Comparison of ENCODE assay signal across 34 cellular contexts in genomic region chr17:73209436-73209835, GRCh38. TPM values are rescaled to one million over a fixed set of nuclear protein-coding genes. Genes with fewer than 3 reads are reported as not detected.
A peak's percentile ranks its signal among the peaks of the same experiment; 100 is the strongest.
DNase-seq lines count a peak whose midpoint lies in the region; ATAC-seq and TF ChIP-seq lines count a peak whose summit lies in the region.
"Had no signal": no experiment of that assay in that cellular context is flagged by ENCODE, and none has a peak within 500 bp of the region (broad histone marks: within the 10 kb centered on the region; RNA-seq: fewer than 3 reads in every experiment).

No MANE protein-coding gene starts in this region.

- DNase-seq in natural killer cell, result no peak
- DNase-seq in natural killer cell treated with Interleukin-12 subunit alpha and Interleukin-12 subunit beta and Interleukin-15 and Interleukin-18, amount 100 ng/mL, for 72 hours (ENCODE audit: low spot score), result no peak
- DNase-seq in HFFc6, result no peak
- DNase-seq in epithelial cell of prostate (ENCODE audit: low read depth, low spot score), result no peak
- DNase-seq in posterior vena cava (ENCODE audit: low spot score), result peak; percentile 66
- DNase-seq in HEK293T (ENCODE audit: extremely low spot score), result no peak
- no peak for DNase-seq in activated CD8-positive, alpha-beta T cell treated with anti-CD3 and anti-CD28 coated beads for 36 hours
- DNase-seq in central memory CD4-positive, alpha-beta T cell, result no peak
- DNase-seq: activated CD4-positive, CD25-positive, alpha-beta regulatory T cell treated with anti-CD3 and anti-CD28 coated beads, Interleukin-2, amount 50 U/mL, for 72 hours; activated naive CD8-positive, alpha-beta T cell treated with anti-CD3 and anti-CD28 coated beads, Interleukin-2, amount 10 ng/mL, durations not matched to agents 7 days and 5 days; C1 segment of cervical spinal cord; DMS79 treated with DMSO at 0.1 percent for 48 hours; GDM1; KG1; left ventricle myocardium superior; midbrain; NCI-H1417; NCI-H2029 treated with DMSO at 0.1 percent for 48 hours; NCI-H526 treated with DMSO at 0.1 percent for 48 hours; NK-92 treated with Interleukin-12 subunit alpha and Interleukin-12 subunit beta, amount 100 ng/mL, for 24 hours; retina; small intestine; stimulated activated naive CD4-positive, alpha-beta T cell had no signal

- H3K4me3 Mint-ChIP-seq in natural killer cell, result no peak overlapping the region
- no peak overlapping the region for H3K4me3 Mint-ChIP-seq in natural killer cell treated with Interleukin-12 subunit alpha and Interleukin-12 subunit beta and Interleukin-15 and Interleukin-18, amount 100 ng/mL, for 72 hours
- H3K4me3 Mint-ChIP-seq in HFFc6, result no peak overlapping the region
- H3K4me3 Mint-ChIP-seq in activated CD8-positive, alpha-beta T cell treated with anti-CD3 and anti-CD28 coated beads for 36 hours, result no peak overlapping the region
- H3K4me3 Mint-ChIP-seq: activated naive CD8-positive, alpha-beta T cell treated with anti-CD3 and anti-CD28 coated beads, Interleukin-2, amount 10 ng/mL, durations not matched to agents 7 days and 5 days; dendritic cell treated with granulocyte-macrophage colony-stimulating factor and Interleukin-4, amounts not matched to agents 40 ng/mL and 50 ng/mL, for 4 days; GM23338; nephron had no signal

- H3K27me3 Mint-ChIP-seq in natural killer cell (ENCODE audit: low read depth in 2 of 2), result no peaks in the 10 kb centered on the region
- H3K27me3 Mint-ChIP-seq in natural killer cell treated with Interleukin-12 subunit alpha and Interleukin-12 subunit beta and Interleukin-15 and Interleukin-18, amount 100 ng/mL, for 72 hours, result no peaks in the 10 kb centered on the region
- 0 out of 2 replicates have a peak, but pooled peaks cover 2% of the 10 kb centered on the region for H3K27me3 Mint-ChIP-seq in HFFc6 (ENCODE audit: insufficient read depth)
- no peaks in the 10 kb centered on the region for H3K27me3 Mint-ChIP-seq in activated CD8-positive, alpha-beta T cell treated with anti-CD3 and anti-CD28 coated beads for 36 hours
- H3K27me3 Mint-ChIP-seq: activated naive CD8-positive, alpha-beta T cell treated with anti-CD3 and anti-CD28 coated beads, Interleukin-2, amount 10 ng/mL, durations not matched to agents 7 days and 5 days; dendritic cell treated with granulocyte-macrophage colony-stimulating factor and Interleukin-4, amounts not matched to agents 40 ng/mL and 50 ng/mL, for 4 days had no signal

- intact Hi-C loops in natural killer cell (cut with micrococcal nuclease) (no loop called here), posterior vena cava (cut with DNase I) (no loop called here)
- intact Hi-C loops in activated CD8-positive, alpha-beta T cell treated with anti-CD3 and anti-CD28 coated beads for 36 hours (cut with micrococcal nuclease), result no loop called here

- POLR2A ChIA-PET in HEK293T (lab: Yijun Ruan, JAX), result interaction anchor here (0.6 kb wide), 1 partner anchor 17 kb away, joined by 3 read pairs; the partner anchor contains the start of gene COG1
- POLR2A ChIA-PET in activated CD8-positive, alpha-beta T cell treated with anti-CD3 and anti-CD28 coated beads for 36 hours (lab: Charles Lee), result interaction anchor here (1.0 kb wide), 1 partner anchor 18 kb away, joined by 3 read pairs; no protein-coding TSS in a partner anchor

- H3K27ac ChIP-seq in epithelial cell of prostate, result peak overlapping the region; percentile 8
- H3K27ac ChIP-seq: ascending aorta, esophagus muscularis mucosa, pancreas had no signal

- H3K27ac Mint-ChIP-seq in natural killer cell, result peak overlapping the region; percentile 11 to 14
- H3K27ac Mint-ChIP-seq in natural killer cell treated with Interleukin-12 subunit alpha and Interleukin-12 subunit beta and Interleukin-15 and Interleukin-18, amount 100 ng/mL, for 72 hours, result no peak overlapping the region
- H3K27ac Mint-ChIP-seq in HFFc6, result peak overlapping the region; percentile 78; the same call in 1 of the 2 replicates
- no peak overlapping the region for H3K27ac Mint-ChIP-seq in activated CD8-positive, alpha-beta T cell treated with anti-CD3 and anti-CD28 coated beads for 36 hours
- H3K27ac Mint-ChIP-seq: activated naive CD8-positive, alpha-beta T cell treated with anti-CD3 and anti-CD28 coated beads, Interleukin-2, amount 10 ng/mL, durations not matched to agents 7 days and 5 days; dendritic cell treated with granulocyte-macrophage colony-stimulating factor and Interleukin-4, amounts not matched to agents 40 ng/mL and 50 ng/mL, for 4 days; GM23338; nephron had no signal

- peaks cover 11 to 22% of the 10 kb centered on the region in 2 donors for H3K4me1 Mint-ChIP-seq in natural killer cell
- peaks cover 16 to 24% of the 10 kb centered on the region in 2 donors for H3K4me1 Mint-ChIP-seq in natural killer cell treated with Interleukin-12 subunit alpha and Interleukin-12 subunit beta and Interleukin-15 and Interleukin-18, amount 100 ng/mL, for 72 hours (ENCODE audit: low read depth in 2 of 2)
- H3K4me1 Mint-ChIP-seq in HFFc6 (ENCODE audit: low read depth), result peaks cover 21% of the 10 kb centered on the region
- H3K4me1 Mint-ChIP-seq in activated CD8-positive, alpha-beta T cell treated with anti-CD3 and anti-CD28 coated beads for 36 hours (ENCODE audit: low read depth), result peaks cover 35% of the 10 kb centered on the region
- H3K4me1 Mint-ChIP-seq: GM23338, nephron had no signal

- TF ChIP-seq CTCF in natural killer cell (IDR thresholded peaks at IDR 0.05), result no peak
- TF ChIP-seq CTCF in HFFc6 (IDR thresholded peaks at IDR 0.05), result no peak
- no peak for TF ChIP-seq CTCF in activated CD8-positive, alpha-beta T cell treated with anti-CD3 and anti-CD28 coated beads for 36 hours (IDR thresholded peaks at IDR 0.05)

- no peak for ATAC-seq in natural killer cell
- ATAC-seq in natural killer cell treated with Interleukin-12 subunit alpha and Interleukin-12 subunit beta and Interleukin-15 and Interleukin-18, amount 100 ng/mL, for 72 hours, result no peak
- no peak for ATAC-seq in activated CD8-positive, alpha-beta T cell treated with anti-CD3 and anti-CD28 coated beads for 36 hours
- ATAC-seq: GM23338, left ventricle myocardium superior, pancreas had no signal

- H3K36me3 Mint-ChIP-seq in natural killer cell (peaks cover 20% of the 10 kb centered on the region), HFFc6 (ENCODE audit: low read depth) (peaks cover 41% of the 10 kb centered on the region)
- peaks cover 23% of the 10 kb centered on the region for H3K36me3 Mint-ChIP-seq in natural killer cell treated with Interleukin-12 subunit alpha and Interleukin-12 subunit beta and Interleukin-15 and Interleukin-18, amount 100 ng/mL, for 72 hours
- H3K36me3 Mint-ChIP-seq in activated CD8-positive, alpha-beta T cell treated with anti-CD3 and anti-CD28 coated beads for 36 hours (ENCODE audit: low read depth), result peaks cover 42% of the 10 kb centered on the region

- no peaks in the 10 kb centered on the region for H3K9me3 Mint-ChIP-seq in natural killer cell
- H3K9me3 Mint-ChIP-seq in natural killer cell treated with Interleukin-12 subunit alpha and Interleukin-12 subunit beta and Interleukin-15 and Interleukin-18, amount 100 ng/mL, for 72 hours, result no peaks in the 10 kb centered on the region
- no peaks in the 10 kb centered on the region for H3K9me3 Mint-ChIP-seq in HFFc6
- H3K9me3 Mint-ChIP-seq in activated CD8-positive, alpha-beta T cell treated with anti-CD3 and anti-CD28 coated beads for 36 hours, result no peaks in the 10 kb centered on the region
- H3K9me3 Mint-ChIP-seq: activated naive CD8-positive, alpha-beta T cell treated with anti-CD3 and anti-CD28 coated beads, Interleukin-2, amount 10 ng/mL, durations not matched to agents 7 days and 5 days; dendritic cell treated with granulocyte-macrophage colony-stimulating factor and Interleukin-4, amounts not matched to agents 40 ng/mL and 50 ng/mL, for 4 days; GM23338; nephron had no signal

- CTCF ChIA-PET in HEK293T (lab: Yijun Ruan, JAX), result interaction anchor here (0.7 kb wide), 1 partner anchor 1404 kb away, joined by 4 read pairs; no protein-coding TSS in a partner anchor
- CTCF ChIA-PET in activated CD8-positive, alpha-beta T cell treated with anti-CD3 and anti-CD28 coated beads for 36 hours (lab: Charles Lee), result no interaction called here

TF ChIP-seq in HEK293T, 16 proteins besides CTCF, POLR2A, EP300 and RAD21:
- TF ChIP-seq PKNOX1 (IDR thresholded peaks at IDR 0.05), result no peak
- no peak for TF ChIP-seq ZNF384 (IDR thresholded peaks at IDR 0.05)
- no peak for TF ChIP-seq NFRKB (IDR thresholded peaks at IDR 0.05)

RNA-seq across cellular contexts. Expression of gene COG1, which starts 16.6 kb away (rescaled TPM):
- total RNA-seq in natural killer cell (10 to 100 TPM; 64.1 to 73.2 (median 68.3) TPM), posterior vena cava (10 to 100 TPM; 28.3 to 37.2 TPM)
- total RNA-seq in natural killer cell treated with Interleukin-12 subunit alpha and Interleukin-12 subunit beta and Interleukin-15 and Interleukin-18, amount 100 ng/mL, for 72 hours, result 10 to 100 TPM; 27.4 to 28.0 TPM
- 10 to 100 TPM; 47.3 to 59.0 (median 55.8) TPM for total RNA-seq in HFFc6 (2021; fragmentation: NEBNext Ultra II Directional; extraction: Animal tissue kit (Norgen Biotek cat#: 25700))
- 10 to 100 TPM; 24.6 to 27.9 TPM for total RNA-seq in activated CD8-positive, alpha-beta T cell treated with anti-CD3 and anti-CD28 coated beads for 36 hours

RNA-seq across cellular contexts. Expression of gene SSTR2, which starts 44.6 kb away (rescaled TPM):
- total RNA-seq in natural killer cell, result not detected
- total RNA-seq in natural killer cell treated with Interleukin-12 subunit alpha and Interleukin-12 subunit beta and Interleukin-15 and Interleukin-18, amount 100 ng/mL, for 72 hours, result not detected
- total RNA-seq in HFFc6 (2021; fragmentation: NEBNext Ultra II Directional; extraction: Animal tissue kit (Norgen Biotek cat#: 25700)), result under 1 TPM in 3 of 6 experiments, not detected in 3; 0.05 to 0.15 (median 0.05) TPM
- total RNA-seq in posterior vena cava, result 1 to 10 TPM in 1 of 2 donors, under 1 TPM in 1; 0.88 to 1.1 TPM
- total RNA-seq in activated CD8-positive, alpha-beta T cell treated with anti-CD3 and anti-CD28 coated beads for 36 hours, result under 1 TPM; 0.04 to 0.20 TPM
- total RNA-seq: activated naive CD8-positive, alpha-beta T cell treated with anti-CD3 and anti-CD28 coated beads, Interleukin-2, amount 10 ng/mL, durations not matched to agents 7 days and 5 days; MCF 10A had no signal

RNA-seq across cellular contexts. Expression of gene CPSF4L, which starts 52.2 kb away (rescaled TPM):
- total RNA-seq in natural killer cell (not detected), posterior vena cava (not detected)
- not detected for total RNA-seq in natural killer cell treated with Interleukin-12 subunit alpha and Interleukin-12 subunit beta and Interleukin-15 and Interleukin-18, amount 100 ng/mL, for 72 hours
- total RNA-seq in HFFc6 (2021; fragmentation: NEBNext Ultra II Directional; extraction: Animal tissue kit (Norgen Biotek cat#: 25700)), result not detected
- not detected for total RNA-seq in activated CD8-positive, alpha-beta T cell treated with anti-CD3 and anti-CD28 coated beads for 36 hours
- total RNA-seq: activated naive CD8-positive, alpha-beta T cell treated with anti-CD3 and anti-CD28 coated beads, Interleukin-2, amount 10 ng/mL, durations not matched to agents 7 days and 5 days; ascending aorta; esophagus muscularis mucosa; GM23338; HT1080; left ventricle myocardium superior; MCF 10A; T-helper 2 cell treated with Interferon-gamma antibody and Interleukin-4, amounts not matched to agents 100 ng/mL and 5 ng/mL, for 36 hours; temporal lobe; ureter had no signal

Comparison
In these comparisons a context has a peak if more than half of its experiments do, and no peak if none do; other contexts are left out.
1. H3K27ac Mint-ChIP-seq: peak in natural killer cell (2 of 2) and HFFc6 (single experiment); none in natural killer cell treated with Interleukin-12 subunit alpha and Interleukin-12 subunit beta and Interleukin-15 and Interleukin-18, amount 100 ng/mL, for 72 hours (0 of 2) and activated CD8-positive, alpha-beta T cell treated with anti-CD3 and anti-CD28 coated beads for 36 hours (single experiment).